9 cellular contexts compared by ENCODE assay signal in the genomic region with DNA sequence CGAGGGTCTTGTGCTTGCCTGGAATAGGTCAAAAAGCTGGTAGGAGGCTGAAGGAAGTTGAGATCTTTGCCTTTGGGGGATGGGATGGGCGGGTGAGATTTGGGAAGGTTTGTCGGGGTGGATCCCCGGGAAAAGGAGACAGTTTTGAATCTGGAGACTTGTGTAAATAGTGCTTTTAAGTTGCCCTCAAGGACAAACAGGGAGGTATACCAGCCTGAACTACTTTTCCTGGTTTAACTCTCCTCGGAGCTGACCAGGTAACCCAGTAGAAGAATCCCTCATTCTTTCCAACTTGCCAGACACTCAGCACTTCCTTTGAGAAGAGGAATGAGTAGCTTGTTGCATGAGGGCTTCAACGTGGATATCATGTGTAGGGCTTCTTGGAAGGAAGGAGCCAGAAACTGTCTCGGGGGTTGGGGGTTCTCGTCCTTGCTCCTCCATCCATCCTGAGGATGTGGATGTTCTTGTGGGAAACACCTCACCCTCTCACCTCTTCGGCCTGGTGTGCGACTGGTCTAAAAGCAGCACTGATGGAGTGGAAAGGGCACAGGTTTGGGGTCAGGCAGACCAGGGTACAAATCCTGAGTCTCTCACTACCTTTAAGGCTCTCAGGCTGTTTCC. TPM values are rescaled to one million over a fixed set of nuclear protein-coding genes. Genes with fewer than 3 reads are reported as not detected.
DNase-seq lines count a peak whose midpoint lies in the region; ATAC-seq and TF ChIP-seq lines count a peak whose summit lies in the region.
"Had no signal": no experiment of that assay in that cellular context is flagged by ENCODE, and none has a peak within 500 bp of the region (broad histone marks: within the 10 kb centered on the region; RNA-seq: fewer than 3 reads in every experiment).

No MANE protein-coding gene starts in this region.

- H3K4me2 ChIP-seq in PC-3 (ENCODE audit: low read length) = peak overlapping the region; percentile 89
- peak overlapping the region; percentile 91 for H3K4me2 ChIP-seq in osteoblast (ENCODE audit: insufficient read depth, low read length)

- H3K9me2 ChIP-seq in PC-3 (replicated peaks; ENCODE audit: low read length) = no peaks in the 10 kb centered on the region

- 52 to 57% methylated on average over 10 of the region's 10 CpGs for WGBS in esophagus, 2 donors

- ATAC-seq in PC-3 = no peak

- H3K9me3 ChIP-seq in CD4-positive, alpha-beta memory T cell (ENCODE audit: control insufficient read depth in 1 of 2, low read length in 2 of 2) = no peaks in the 10 kb centered on the region
- no peaks in the 10 kb centered on the region for H3K9me3 ChIP-seq in PC-3 (ENCODE audit: low read length)
- no peaks in the 10 kb centered on the region for H3K9me3 ChIP-seq in esophagus (ENCODE audit: control insufficient read depth in 2 of 2, insufficient read depth in 1 of 2, low read depth in 1 of 2, low read length in 1 of 2)
- no peaks in the 10 kb centered on the region for H3K9me3 ChIP-seq in osteoblast (ENCODE audit: low read depth, low read length)
- H3K9me3 ChIP-seq: colonic mucosa had no signal

- BruUV-seq in PC-3 (replicated peaks; lab: Mats Ljungman, UMichigan) = no TSS peak

- peaks cover 3% of the 10 kb centered on the region for H3K4me1 ChIP-seq in CD4-positive, alpha-beta memory T cell (ENCODE audit: insufficient read depth, low read length)
- H3K4me1 ChIP-seq in PC-3 (ENCODE audit: insufficient read depth, low read length) (peaks cover 21% of the 10 kb centered on the region), esophagus (ENCODE audit: control insufficient read depth in 2 of 2, insufficient read depth in 2 of 2, low read length in 1 of 2) (peaks cover 3 to 21% of the 10 kb centered on the region in 2 donors), osteoblast (ENCODE audit: insufficient read depth, low read length) (peaks cover 39% of the 10 kb centered on the region)

- no peaks in the 10 kb centered on the region for H3F3A ChIP-seq in PC-3 (ENCODE audit: low read length, unreplicated experiment)

- H3K27ac Mint-ChIP-seq in CD4-positive, alpha-beta memory T cell = no peak overlapping the region

- H3K4me1 Mint-ChIP-seq in CD4-positive, alpha-beta memory T cell = peaks cover 11 to 26% (median 18%) of the 10 kb centered on the region in 4 donors

- peak overlapping the region; percentile 41; the same call in 1 of the 2 replicates for H2AFZ ChIP-seq in PC-3 (ENCODE audit: low read length)
- no peak overlapping the region for H2AFZ ChIP-seq in osteoblast (ENCODE audit: low read length)

- H3K4me3 Mint-ChIP-seq in CD4-positive, alpha-beta memory T cell = peak overlapping the region in 7 of 8 donors; percentile 44 to 67 (median 64)

- DNase-seq in CD4-positive, alpha-beta memory T cell = no peak
- DNase-seq in PC-3 (peak; percentile 12), osteoblast (ENCODE audit: insufficient read length, low spot score, missing footprints) (peak; percentile 75), hippocampal formation (lab: John Stamatoyannopoulos, UW) (no peak), NCI-H1436 (lab: John Stamatoyannopoulos, UW) (no peak), UCSD-AML1 (lab: John Stamatoyannopoulos, UW; ENCODE audit: unreplicated experiment) (no peak)
- no peak for DNase-seq in stimulated activated CD4-positive, alpha-beta T cell treated with anti-CD3 and anti-CD28 coated beads, Interleukin-4, amount 100 ng/mL, for 4 hours

- CTCF ChIA-PET in CD4-positive, alpha-beta memory T cell (lab: Charles Lee; ENCODE audit: partially characterized antibody) = no interaction called here
- CTCF ChIA-PET in PC-3 (lab: Charles Lee) = no interaction called here

- peaks cover 35 to 49% of the 10 kb centered on the region in 2 donors for H3K27me3 Mint-ChIP-seq in CD4-positive, alpha-beta memory T cell

- intact Hi-C loops in CD4-positive, alpha-beta memory T cell (cut with micrococcal nuclease) = no loop called here
- intact Hi-C loops in PC-3 (cut with micrococcal nuclease) = no loop called here

- no peak overlapping the region for H3K27ac ChIP-seq in CD4-positive, alpha-beta memory T cell (ENCODE audit: low read depth, low read length)
- H3K27ac ChIP-seq in PC-3 (ENCODE audit: low read length) = no peak overlapping the region
- no peak overlapping the region for H3K27ac ChIP-seq in esophagus (ENCODE audit: low read depth in 2 of 2, low read length in 1 of 2)
- H3K27ac ChIP-seq in osteoblast (ENCODE audit: low read depth, low read length) = peak overlapping the region; percentile 48
- H3K27ac ChIP-seq: colonic mucosa had no signal

- H3K36me3 ChIP-seq in CD4-positive, alpha-beta memory T cell (ENCODE audit: insufficient read depth, low read length) = no peaks in the 10 kb centered on the region
- H3K36me3 ChIP-seq in PC-3 (ENCODE audit: low read depth, low read length) = no peaks in the 10 kb centered on the region
- no peaks in the 10 kb centered on the region for H3K36me3 ChIP-seq in esophagus (ENCODE audit: control insufficient read depth in 2 of 2, insufficient read depth in 2 of 2, low read length in 1 of 2)
- no peaks in the 10 kb centered on the region for H3K36me3 ChIP-seq in osteoblast (ENCODE audit: insufficient read depth, low read length)
- H3K36me3 ChIP-seq: colonic mucosa had no signal

- no peak overlapping the region for H3K9ac ChIP-seq in PC-3 (ENCODE audit: low read length)

- no peaks in the 10 kb centered on the region for H3K9me3 Mint-ChIP-seq in CD4-positive, alpha-beta memory T cell

- no peak for TF ChIP-seq CTCF in PC-3 (conservative IDR thresholded peaks at IDR 0.05; ENCODE audit: low read depth, low read length)
- no peak for TF ChIP-seq CTCF in osteoblast (IDR thresholded peaks at IDR 0.05; ENCODE audit: extremely low read depth, low read depth, low read length)

- H3K36me3 Mint-ChIP-seq in CD4-positive, alpha-beta memory T cell = no peaks in the 10 kb centered on the region

- H3K79me2 ChIP-seq in PC-3 (ENCODE audit: low read length) (peaks cover 56% of the 10 kb centered on the region), osteoblast (ENCODE audit: insufficient read depth, low read length) (peaks cover 45% of the 10 kb centered on the region)

- H4K20me1 ChIP-seq in PC-3 (ENCODE audit: low read length) (peaks cover 13% of the 10 kb centered on the region; the same call in 1 of the 2 replicates), osteoblast (ENCODE audit: insufficient read depth, low read length) (peaks cover 39% of the 10 kb centered on the region)

- H3K4me3 ChIP-seq in CD4-positive, alpha-beta memory T cell (ENCODE audit: low read length in 2 of 2) = no peak overlapping the region
- H3K4me3 ChIP-seq in PC-3 (ENCODE audit: low read length) (peak overlapping the region; percentile 71), esophagus (ENCODE audit: low read depth in 1 of 2, low read length in 2 of 2) (peak overlapping the region; percentile 72), osteoblast (ENCODE audit: insufficient read depth, low read length) (peak overlapping the region; percentile 75)

- peaks cover 9% of the 10 kb centered on the region for H3K27me3 ChIP-seq in CD4-positive, alpha-beta memory T cell (ENCODE audit: insufficient read depth, low read length)
- H3K27me3 ChIP-seq in PC-3 (ENCODE audit: low read length) = no peaks in the 10 kb centered on the region
- no peaks in the 10 kb centered on the region for H3K27me3 ChIP-seq in esophagus (ENCODE audit: control insufficient read depth in 1 of 2, insufficient read depth in 2 of 2, low read length in 2 of 2)
- H3K27me3 ChIP-seq in osteoblast (ENCODE audit: insufficient read depth, low read length) = no peaks in the 10 kb centered on the region

- POLR2A ChIA-PET in CD4-positive, alpha-beta memory T cell (lab: Charles Lee; ENCODE audit: partially characterized antibody) = no interaction called here
- POLR2A ChIA-PET in PC-3 (lab: Charles Lee; ENCODE audit: unreplicated experiment) = no interaction called here

RNA-seq across cellular contexts. Expression of gene TEAD4, which starts 1.9 kb away (rescaled TPM):
- not detected for total RNA-seq in CD4-positive, alpha-beta memory T cell
- not detected for polyA plus RNA-seq in CD4-positive, alpha-beta memory T cell
- total RNA-seq in PC-3 (2014; rRNA removed) (22.3 and 27.7 TPM in 2 replicates), osteoblast (15.2 and 16.2 TPM in 2 replicates)
- polyA plus RNA-seq in esophagus = 1 to 10 TPM; 4.2 to 8.5 TPM

Comparison
In these comparisons a context has a peak if more than half of its experiments do, and no peak if none do; other contexts are left out.
1. DNase-seq: peak in PC-3 (single experiment) and osteoblast (single experiment); none in CD4-positive, alpha-beta memory T cell (0 of 5), hippocampal formation (0 of 2), NCI-H1436 (single experiment), UCSD-AML1 (single experiment) and stimulated activated CD4-positive, alpha-beta T cell treated with anti-CD3 and anti-CD28 coated beads, Interleukin-4, amount 100 ng/mL, for 4 hours (0 of 2).
2. H3K4me3 ChIP-seq: peak in PC-3 (single experiment), esophagus (2 of 2) and osteoblast (single experiment); none in CD4-positive, alpha-beta memory T cell (0 of 2).
3. RNA of gene TEAD4, which starts 1.9 kb away (total RNA-seq): 22.3 to 27.7 TPM in PC-3 and 15.2 to 16.2 TPM in osteoblast; not detected in CD4-positive, alpha-beta memory T cell; every median in the first group is over 10 times any median in the second.